Comparison of ENCODE assay signal across 1 cellular context in the genomic region with DNA sequence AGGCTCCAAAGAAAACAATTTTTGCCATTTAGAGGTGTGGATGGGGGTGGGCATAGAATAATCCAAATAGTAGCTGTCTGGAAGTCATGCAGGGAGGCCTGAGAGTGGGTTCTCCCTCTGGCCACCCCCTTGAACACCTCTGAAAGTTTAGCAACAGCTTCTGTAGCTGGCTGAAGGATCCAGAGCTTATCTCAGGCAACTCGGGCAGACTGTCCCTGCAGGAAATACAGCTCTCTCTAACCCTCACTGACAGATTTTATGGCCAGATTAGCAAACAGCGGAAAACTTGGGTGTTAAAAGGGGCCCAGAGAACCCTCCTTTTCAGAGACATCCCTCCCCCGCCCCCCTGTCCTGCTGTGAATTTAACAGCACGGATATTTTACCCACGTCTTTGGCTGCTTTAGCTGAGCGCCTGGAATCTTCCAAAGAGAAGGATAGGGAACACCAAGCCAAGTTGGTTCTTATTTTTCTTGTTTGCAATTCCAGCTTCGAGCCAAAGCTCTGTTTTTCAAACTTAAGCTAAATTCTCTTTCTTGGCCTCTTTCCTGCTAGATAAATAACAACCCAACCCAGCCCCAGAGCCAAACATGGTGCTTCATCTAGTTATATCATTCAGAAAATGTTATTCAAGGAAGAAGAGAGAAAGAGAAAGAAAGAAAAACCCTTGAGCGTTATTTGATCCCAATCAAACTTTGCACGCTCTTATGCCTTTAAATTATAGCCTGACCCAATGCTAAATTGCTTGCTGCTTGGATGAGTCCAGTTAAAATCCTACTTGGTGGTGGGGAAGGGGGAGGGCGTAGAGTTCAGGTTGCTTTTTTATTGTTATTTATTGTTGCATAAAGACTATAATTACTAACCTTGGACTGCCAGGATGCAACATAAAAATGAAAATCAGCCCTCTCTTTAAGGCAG.
A peak's percentile ranks its signal among the peaks of the same experiment; 100 is the strongest.
TF ChIP-seq lines count a peak whose summit lies in the region.

No MANE protein-coding gene starts in this region.

TF ChIP-seq in K562, 482 proteins besides CTCF, POLR2A, EP300 and RAD21 (continued from another document and continues in another):
- TF ChIP-seq, protein P1, sequence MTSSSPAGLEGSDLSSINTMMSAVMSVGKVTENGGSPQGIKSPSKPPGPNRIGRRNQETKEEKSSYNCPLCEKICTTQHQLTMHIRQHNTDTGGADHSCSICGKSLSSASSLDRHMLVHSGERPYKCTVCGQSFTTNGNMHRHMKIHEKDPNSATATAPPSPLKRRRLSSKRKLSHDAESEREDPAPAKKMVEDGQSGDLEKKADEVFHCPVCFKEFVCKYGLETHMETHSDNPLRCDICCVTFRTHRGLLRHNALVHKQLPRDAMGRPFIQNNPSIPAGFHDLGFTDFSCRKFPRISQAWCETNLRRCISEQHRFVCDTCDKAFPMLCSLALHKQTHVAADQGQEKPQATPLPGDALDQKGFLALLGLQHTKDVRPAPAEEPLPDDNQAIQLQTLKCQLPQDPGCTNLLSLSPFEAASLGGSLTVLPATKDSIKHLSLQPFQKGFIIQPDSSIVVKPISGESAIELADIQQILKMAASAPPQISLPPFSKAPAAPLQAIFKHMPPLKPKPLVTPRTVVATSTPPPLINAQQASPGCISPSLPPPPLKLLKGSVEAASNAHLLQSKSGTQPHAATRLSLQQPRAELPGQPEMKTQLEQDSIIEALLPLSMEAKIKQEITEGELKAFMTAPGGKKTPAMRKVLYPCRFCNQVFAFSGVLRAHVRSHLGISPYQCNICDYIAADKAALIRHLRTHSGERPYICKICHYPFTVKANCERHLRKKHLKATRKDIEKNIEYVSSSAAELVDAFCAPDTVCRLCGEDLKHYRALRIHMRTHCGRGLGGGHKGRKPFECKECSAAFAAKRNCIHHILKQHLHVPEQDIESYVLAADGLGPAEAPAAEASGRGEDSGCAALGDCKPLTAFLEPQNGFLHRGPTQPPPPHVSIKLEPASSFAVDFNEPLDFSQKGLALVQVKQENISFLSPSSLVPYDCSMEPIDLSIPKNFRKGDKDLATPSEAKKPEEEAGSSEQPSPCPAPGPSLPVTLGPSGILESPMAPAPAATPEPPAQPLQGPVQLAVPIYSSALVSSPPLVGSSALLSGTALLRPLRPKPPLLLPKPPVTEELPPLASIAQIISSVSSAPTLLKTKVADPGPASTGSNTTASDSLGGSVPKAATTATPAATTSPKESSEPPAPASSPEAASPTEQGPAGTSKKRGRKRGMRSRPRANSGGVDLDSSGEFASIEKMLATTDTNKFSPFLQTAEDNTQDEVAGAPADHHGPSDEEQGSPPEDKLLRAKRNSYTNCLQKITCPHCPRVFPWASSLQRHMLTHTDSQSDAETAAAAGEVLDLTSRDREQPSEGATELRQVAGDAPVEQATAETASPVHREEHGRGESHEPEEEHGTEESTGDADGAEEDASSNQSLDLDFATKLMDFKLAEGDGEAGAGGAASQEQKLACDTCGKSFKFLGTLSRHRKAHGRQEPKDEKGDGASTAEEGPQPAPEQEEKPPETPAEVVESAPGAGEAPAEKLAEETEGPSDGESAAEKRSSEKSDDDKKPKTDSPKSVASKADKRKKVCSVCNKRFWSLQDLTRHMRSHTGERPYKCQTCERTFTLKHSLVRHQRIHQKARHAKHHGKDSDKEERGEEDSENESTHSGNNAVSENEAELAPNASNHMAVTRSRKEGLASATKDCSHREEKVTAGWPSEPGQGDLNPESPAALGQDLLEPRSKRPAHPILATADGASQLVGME (CRISPR knock-in tag; IDR thresholded peaks at IDR 0.05), result no peak
- TF ChIP-seq ZNF146 (CRISPR knock-in tag; IDR thresholded peaks at IDR 0.05; ENCODE audit: unreplicated experiment), result no peak
- TF ChIP-seq FOXK1 (CRISPR knock-in tag; IDR thresholded peaks at IDR 0.05; ENCODE audit: borderline replicate concordance), result no peak
- TF ChIP-seq JUNB (CRISPR knock-in tag; conservative IDR thresholded peaks at IDR 0.05), result no peak
- TF ChIP-seq, protein P2, sequence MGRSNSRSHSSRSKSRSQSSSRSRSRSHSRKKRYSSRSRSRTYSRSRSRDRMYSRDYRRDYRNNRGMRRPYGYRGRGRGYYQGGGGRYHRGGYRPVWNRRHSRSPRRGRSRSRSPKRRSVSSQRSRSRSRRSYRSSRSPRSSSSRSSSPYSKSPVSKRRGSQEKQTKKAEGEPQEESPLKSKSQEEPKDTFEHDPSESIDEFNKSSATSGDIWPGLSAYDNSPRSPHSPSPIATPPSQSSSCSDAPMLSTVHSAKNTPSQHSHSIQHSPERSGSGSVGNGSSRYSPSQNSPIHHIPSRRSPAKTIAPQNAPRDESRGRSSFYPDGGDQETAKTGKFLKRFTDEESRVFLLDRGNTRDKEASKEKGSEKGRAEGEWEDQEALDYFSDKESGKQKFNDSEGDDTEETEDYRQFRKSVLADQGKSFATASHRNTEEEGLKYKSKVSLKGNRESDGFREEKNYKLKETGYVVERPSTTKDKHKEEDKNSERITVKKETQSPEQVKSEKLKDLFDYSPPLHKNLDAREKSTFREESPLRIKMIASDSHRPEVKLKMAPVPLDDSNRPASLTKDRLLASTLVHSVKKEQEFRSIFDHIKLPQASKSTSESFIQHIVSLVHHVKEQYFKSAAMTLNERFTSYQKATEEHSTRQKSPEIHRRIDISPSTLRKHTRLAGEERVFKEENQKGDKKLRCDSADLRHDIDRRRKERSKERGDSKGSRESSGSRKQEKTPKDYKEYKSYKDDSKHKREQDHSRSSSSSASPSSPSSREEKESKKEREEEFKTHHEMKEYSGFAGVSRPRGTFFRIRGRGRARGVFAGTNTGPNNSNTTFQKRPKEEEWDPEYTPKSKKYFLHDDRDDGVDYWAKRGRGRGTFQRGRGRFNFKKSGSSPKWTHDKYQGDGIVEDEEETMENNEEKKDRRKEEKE (IDR thresholded peaks at IDR 0.05; ENCODE audit: borderline replicate concordance in 1 of 2, control insufficient read depth in 1 of 2, low read depth in 2 of 2, low read length in 1 of 2), result no peak
- no peak for TF ChIP-seq NR4A1 (CRISPR knock-in tag; IDR thresholded peaks at IDR 0.05)
- no peak for TF ChIP-seq NR4A1 (tag; IDR thresholded peaks at IDR 0.05)
- TF ChIP-seq, protein P3, sequence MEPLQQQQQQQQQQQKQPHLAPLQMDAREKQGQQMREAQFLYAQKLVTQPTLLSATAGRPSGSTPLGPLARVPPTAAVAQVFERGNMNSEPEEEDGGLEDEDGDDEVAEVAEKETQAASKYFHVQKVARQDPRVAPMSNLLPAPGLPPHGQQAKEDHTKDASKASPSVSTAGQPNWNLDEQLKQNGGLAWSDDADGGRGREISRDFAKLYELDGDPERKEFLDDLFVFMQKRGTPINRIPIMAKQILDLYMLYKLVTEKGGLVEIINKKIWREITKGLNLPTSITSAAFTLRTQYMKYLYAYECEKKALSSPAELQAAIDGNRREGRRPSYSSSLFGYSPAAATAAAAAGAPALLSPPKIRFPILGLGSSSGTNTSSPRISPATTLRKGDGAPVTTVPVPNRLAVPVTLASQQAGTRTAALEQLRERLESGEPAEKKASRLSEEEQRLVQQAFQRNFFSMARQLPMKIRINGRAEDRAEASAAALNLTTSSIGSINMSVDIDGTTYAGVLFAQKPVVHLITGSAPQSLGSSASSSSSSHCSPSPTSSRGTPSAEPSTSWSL (CRISPR knock-in tag; IDR thresholded peaks at IDR 0.05; ENCODE audit: borderline replicate concordance), result no peak
- peak; percentile 63 for TF ChIP-seq NEUROD1 (IDR thresholded peaks at IDR 0.05; ENCODE audit: borderline replicate concordance, low read depth, low read length, partially characterized antibody)
- TF ChIP-seq ZNF444 (CRISPR knock-in tag; IDR thresholded peaks at IDR 0.05), result peak; percentile 82
- TF ChIP-seq GABPB2 (CRISPR knock-in tag; conservative IDR thresholded peaks at IDR 0.05), result no peak
- TF ChIP-seq, protein P4, sequence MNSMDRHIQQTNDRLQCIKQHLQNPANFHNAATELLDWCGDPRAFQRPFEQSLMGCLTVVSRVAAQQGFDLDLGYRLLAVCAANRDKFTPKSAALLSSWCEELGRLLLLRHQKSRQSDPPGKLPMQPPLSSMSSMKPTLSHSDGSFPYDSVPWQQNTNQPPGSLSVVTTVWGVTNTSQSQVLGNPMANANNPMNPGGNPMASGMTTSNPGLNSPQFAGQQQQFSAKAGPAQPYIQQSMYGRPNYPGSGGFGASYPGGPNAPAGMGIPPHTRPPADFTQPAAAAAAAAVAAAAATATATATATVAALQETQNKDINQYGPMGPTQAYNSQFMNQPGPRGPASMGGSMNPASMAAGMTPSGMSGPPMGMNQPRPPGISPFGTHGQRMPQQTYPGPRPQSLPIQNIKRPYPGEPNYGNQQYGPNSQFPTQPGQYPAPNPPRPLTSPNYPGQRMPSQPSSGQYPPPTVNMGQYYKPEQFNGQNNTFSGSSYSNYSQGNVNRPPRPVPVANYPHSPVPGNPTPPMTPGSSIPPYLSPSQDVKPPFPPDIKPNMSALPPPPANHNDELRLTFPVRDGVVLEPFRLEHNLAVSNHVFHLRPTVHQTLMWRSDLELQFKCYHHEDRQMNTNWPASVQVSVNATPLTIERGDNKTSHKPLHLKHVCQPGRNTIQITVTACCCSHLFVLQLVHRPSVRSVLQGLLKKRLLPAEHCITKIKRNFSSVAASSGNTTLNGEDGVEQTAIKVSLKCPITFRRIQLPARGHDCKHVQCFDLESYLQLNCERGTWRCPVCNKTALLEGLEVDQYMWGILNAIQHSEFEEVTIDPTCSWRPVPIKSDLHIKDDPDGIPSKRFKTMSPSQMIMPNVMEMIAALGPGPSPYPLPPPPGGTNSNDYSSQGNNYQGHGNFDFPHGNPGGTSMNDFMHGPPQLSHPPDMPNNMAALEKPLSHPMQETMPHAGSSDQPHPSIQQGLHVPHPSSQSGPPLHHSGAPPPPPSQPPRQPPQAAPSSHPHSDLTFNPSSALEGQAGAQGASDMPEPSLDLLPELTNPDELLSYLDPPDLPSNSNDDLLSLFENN (IDR thresholded peaks at IDR 0.05; ENCODE audit: low read depth in 2 of 2, low read length in 2 of 2), result peak in 1 of 2 experiments; percentile 85; a peak in 2 of 4 replicates
- TF ChIP-seq RBM22 (IDR thresholded peaks at IDR 0.05; ENCODE audit: low read depth, low read length, poor library complexity, severe bottlenecking), result no peak
- TF ChIP-seq SRSF1 (IDR thresholded peaks at IDR 0.05; ENCODE audit: low read depth, low read length), result no peak
- TF ChIP-seq ARHGAP35 (IDR thresholded peaks at IDR 0.05; ENCODE audit: partially characterized antibody), result no peak
- TF ChIP-seq, protein P5, sequence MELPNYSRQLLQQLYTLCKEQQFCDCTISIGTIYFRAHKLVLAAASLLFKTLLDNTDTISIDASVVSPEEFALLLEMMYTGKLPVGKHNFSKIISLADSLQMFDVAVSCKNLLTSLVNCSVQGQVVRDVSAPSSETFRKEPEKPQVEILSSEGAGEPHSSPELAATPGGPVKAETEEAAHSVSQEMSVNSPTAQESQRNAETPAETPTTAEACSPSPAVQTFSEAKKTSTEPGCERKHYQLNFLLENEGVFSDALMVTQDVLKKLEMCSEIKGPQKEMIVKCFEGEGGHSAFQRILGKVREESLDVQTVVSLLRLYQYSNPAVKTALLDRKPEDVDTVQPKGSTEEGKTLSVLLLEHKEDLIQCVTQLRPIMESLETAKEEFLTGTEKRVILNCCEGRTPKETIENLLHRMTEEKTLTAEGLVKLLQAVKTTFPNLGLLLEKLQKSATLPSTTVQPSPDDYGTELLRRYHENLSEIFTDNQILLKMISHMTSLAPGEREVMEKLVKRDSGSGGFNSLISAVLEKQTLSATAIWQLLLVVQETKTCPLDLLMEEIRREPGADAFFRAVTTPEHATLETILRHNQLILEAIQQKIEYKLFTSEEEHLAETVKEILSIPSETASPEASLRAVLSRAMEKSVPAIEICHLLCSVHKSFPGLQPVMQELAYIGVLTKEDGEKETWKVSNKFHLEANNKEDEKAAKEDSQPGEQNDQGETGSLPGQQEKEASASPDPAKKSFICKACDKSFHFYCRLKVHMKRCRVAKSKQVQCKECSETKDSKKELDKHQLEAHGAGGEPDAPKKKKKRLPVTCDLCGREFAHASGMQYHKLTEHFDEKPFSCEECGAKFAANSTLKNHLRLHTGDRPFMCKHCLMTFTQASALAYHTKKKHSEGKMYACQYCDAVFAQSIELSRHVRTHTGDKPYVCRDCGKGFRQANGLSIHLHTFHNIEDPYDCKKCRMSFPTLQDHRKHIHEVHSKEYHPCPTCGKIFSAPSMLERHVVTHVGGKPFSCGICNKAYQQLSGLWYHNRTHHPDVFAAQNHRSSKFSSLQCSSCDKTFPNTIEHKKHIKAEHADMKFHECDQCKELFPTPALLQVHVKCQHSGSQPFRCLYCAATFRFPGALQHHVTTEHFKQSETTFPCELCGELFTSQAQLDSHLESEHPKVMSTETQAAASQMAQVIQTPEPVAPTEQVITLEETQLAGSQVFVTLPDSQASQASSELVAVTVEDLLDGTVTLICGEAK (IDR thresholded peaks at IDR 0.05), result no peak
- TF ChIP-seq, protein P5 (CRISPR knock-in tag; IDR thresholded peaks at IDR 0.05), result no peak
- no peak for TF ChIP-seq NFYB (IDR thresholded peaks at IDR 0.05; ENCODE audit: extremely low read depth, insufficient read length)
